21 cellular contexts compared by ENCODE assay signal in the genomic region with DNA sequence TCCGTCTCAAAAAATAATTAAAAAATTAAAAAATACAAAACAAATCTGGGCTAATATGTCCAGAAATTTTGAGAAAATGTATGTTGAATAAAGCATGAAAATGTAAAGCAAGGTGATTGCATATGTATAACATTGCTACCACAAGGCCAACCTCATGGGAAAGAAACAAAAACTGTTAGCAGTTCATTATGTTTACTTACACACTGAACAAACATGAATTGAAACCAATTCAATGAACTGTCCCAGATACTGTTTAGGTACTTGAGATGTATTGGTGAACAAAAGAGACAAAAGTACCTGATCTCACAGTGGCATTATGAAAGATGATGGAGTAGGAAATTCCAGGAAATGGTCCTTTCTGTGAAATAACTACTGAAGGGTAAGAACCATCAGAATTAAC. TPM values are rescaled to one million over a fixed set of nuclear protein-coding genes. Genes with fewer than 3 reads are reported as not detected.
DNase-seq lines count a peak whose midpoint lies in the region; ATAC-seq lines count a peak whose summit lies in the region.
"Had no signal": no experiment of that assay in that cellular context is flagged by ENCODE, and none has a peak within 500 bp of the region (broad histone marks: within the 10 kb centered on the region; RNA-seq: fewer than 3 reads in every experiment).

No MANE protein-coding gene starts in this region.

- H3K9me3 Mint-ChIP-seq in naive thymus-derived CD4-positive, alpha-beta T cell = peaks cover 0 to 13% (median 1%) of the 10 kb centered on the region in 11 donors
- H3K9me3 Mint-ChIP-seq: CD14-positive monocyte, IgD-negative memory B cell had no signal

- peaks cover 0 to 67% (median 0%) of the 10 kb centered on the region in 5 donors for H3K27me3 Mint-ChIP-seq in naive thymus-derived CD4-positive, alpha-beta T cell
- H3K27me3 Mint-ChIP-seq: T-helper 17 cell had no signal

- H3K36me3 ChIP-seq in naive thymus-derived CD4-positive, alpha-beta T cell (ENCODE audit: control insufficient read depth in 2 of 3, insufficient read depth in 3 of 3, low read length in 3 of 3) = no peaks in the 10 kb centered on the region

- no peaks in the 10 kb centered on the region for H3K9me3 ChIP-seq in naive thymus-derived CD4-positive, alpha-beta T cell (ENCODE audit: control insufficient read depth in 2 of 3, low read length in 3 of 3)

- peak overlapping the region in 5 of 9 donors; percentile 10 to 79 (median 46) for H3K27ac Mint-ChIP-seq in naive thymus-derived CD4-positive, alpha-beta T cell
- H3K27ac Mint-ChIP-seq: CD14-positive monocyte, IgD-negative memory B cell, T-helper 17 cell had no signal

- H3K4me1 Mint-ChIP-seq in naive thymus-derived CD4-positive, alpha-beta T cell = peaks cover 10 to 51% (median 48%) of the 10 kb centered on the region in 7 donors

- DNase-seq in NCI-H146 (lab: John Stamatoyannopoulos, UW) (peak; percentile 7), NCI-H146 treated with DMSO at 0.1 percent for 48 hours (lab: John Stamatoyannopoulos, UW; ENCODE audit: unreplicated experiment) (no peak), NCI-H2029 (lab: John Stamatoyannopoulos, UW) (peak; percentile 30), NCI-H748 (lab: John Stamatoyannopoulos, UW; ENCODE audit: unreplicated experiment) (peak; percentile 57), LoVo (ENCODE audit: low spot score) (no peak), sciatic nerve (ENCODE audit: low spot score) (no peak), DMS79 treated with DMSO at 0.1 percent for 48 hours (lab: John Stamatoyannopoulos, UW) (no peak)
- DNase-seq in naive thymus-derived CD4-positive, alpha-beta T cell = no peak
- DNase-seq: 8988T, EL, GOT3, NCI-H2081, NCI-H526, SHP77 treated with DMSO at 0.1 percent for 48 hours, T-helper 17 cell had no signal

- CTCF ChIA-PET in naive thymus-derived CD4-positive, alpha-beta T cell (lab: Charles Lee) = no interaction called here

- H3K27me3 ChIP-seq in naive thymus-derived CD4-positive, alpha-beta T cell (ENCODE audit: control insufficient read depth in 2 of 2, insufficient read depth in 2 of 2, low read length in 2 of 2) = no peaks in the 10 kb centered on the region

- ATAC-seq in naive thymus-derived CD4-positive, alpha-beta T cell = no peak
- ATAC-seq in sciatic nerve = no peak
- ATAC-seq: HCT116, T-helper 17 cell had no signal

- peaks cover 0 to 4% (median 0%) of the 10 kb centered on the region in 5 donors for H3K36me3 Mint-ChIP-seq in naive thymus-derived CD4-positive, alpha-beta T cell
- H3K36me3 Mint-ChIP-seq: CD14-positive monocyte, IgD-negative memory B cell had no signal

- H3K27ac ChIP-seq in naive thymus-derived CD4-positive, alpha-beta T cell (ENCODE audit: low read depth, low read length) = no peak overlapping the region

- H3K4me3 Mint-ChIP-seq in naive thymus-derived CD4-positive, alpha-beta T cell = peak overlapping the region in 3 of 10 donors; percentile 43 to 52 (median 52)
- H3K4me3 Mint-ChIP-seq: CD14-positive monocyte, IgD-negative memory B cell, T-helper 17 cell had no signal

- POLR2A ChIA-PET in naive thymus-derived CD4-positive, alpha-beta T cell (lab: Charles Lee) = no interaction called here

- intact Hi-C loops in naive thymus-derived CD4-positive, alpha-beta T cell (cut with micrococcal nuclease) = no loop called here
- intact Hi-C loops in sciatic nerve (cut with DNase I) = no loop called here

- H3K4me3 ChIP-seq in naive thymus-derived CD4-positive, alpha-beta T cell (ENCODE audit: low read length) = no peak overlapping the region

- H3K4me1 ChIP-seq in naive thymus-derived CD4-positive, alpha-beta T cell (ENCODE audit: control insufficient read depth in 2 of 2, insufficient read depth in 2 of 2, low read length in 2 of 2) = peaks cover 24 to 30% of the 10 kb centered on the region in 2 donors

RNA-seq across cellular contexts. Expression of gene IGLL5, which starts 43.8 kb away (rescaled TPM):
- total RNA-seq in naive thymus-derived CD4-positive, alpha-beta T cell = 10 to 100 TPM in 2 of 5 experiments, not detected in 3; 12.3 to 16.0 TPM
- polyA plus RNA-seq in naive thymus-derived CD4-positive, alpha-beta T cell = under 1 TPM in 1 of 2 donors, not detected in 1; 0.53 TPM
- total RNA-seq in sciatic nerve = 0.62 TPM
- total RNA-seq: LHCN-M2, RPMI7951 had no signal
- polyA plus RNA-seq: AG04450 had no signal

Comparison
In these comparisons a context has a peak if more than half of its experiments do, and no peak if none do; other contexts are left out.
1. DNase-seq: peak in NCI-H146 (single experiment), NCI-H2029 (single experiment) and NCI-H748 (single experiment); none in NCI-H146 treated with DMSO at 0.1 percent for 48 hours (single experiment), naive thymus-derived CD4-positive, alpha-beta T cell (0 of 9), LoVo (single experiment), sciatic nerve (single experiment) and DMS79 treated with DMSO at 0.1 percent for 48 hours (single experiment).